In the genomic region with DNA sequence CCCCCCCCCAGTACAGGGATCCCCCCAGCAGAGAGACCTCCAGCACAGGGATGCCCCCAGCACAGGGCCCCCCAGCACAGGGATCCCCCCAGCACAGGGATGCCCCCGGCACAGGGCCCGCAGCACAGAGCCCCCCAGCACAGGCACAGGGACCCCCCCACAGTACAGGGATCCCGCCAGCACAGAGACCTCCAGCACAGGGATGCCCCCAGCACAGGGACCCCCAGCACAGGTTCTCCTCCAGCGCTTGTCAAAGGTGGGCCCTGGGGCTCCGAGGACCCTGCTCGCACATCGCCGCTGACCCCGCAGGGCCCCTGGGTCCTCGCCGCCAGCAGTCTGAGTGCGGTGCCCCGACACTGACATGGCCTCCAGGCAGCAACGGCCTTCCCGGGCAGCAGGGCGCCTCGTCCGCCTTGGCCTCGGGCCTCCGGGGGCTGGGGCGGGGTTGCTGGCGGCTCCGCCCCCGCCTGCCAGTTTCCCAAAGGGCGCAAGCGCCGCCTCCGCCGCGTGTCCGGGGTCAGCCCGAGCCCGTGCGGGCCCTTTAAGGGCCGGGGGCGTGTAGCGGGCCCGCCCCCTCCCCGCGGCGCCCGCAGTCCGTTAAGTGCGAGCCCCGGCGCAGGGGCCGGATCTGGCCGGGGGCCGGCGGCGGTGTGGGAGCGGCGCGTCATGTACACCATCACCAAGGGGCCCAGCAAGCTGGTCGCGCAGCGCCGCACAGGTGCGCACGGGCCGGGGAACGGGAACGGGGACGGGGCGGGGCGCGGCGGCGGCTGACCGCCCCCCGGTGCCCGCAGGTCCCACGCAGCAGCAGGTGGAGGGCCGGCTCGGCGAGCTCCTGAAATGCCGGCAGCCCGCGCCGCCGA, we compare ENCODE assay signal across 1 cellular context.
TF ChIP-seq lines count a peak whose summit lies in the region.

A gene with protein sequence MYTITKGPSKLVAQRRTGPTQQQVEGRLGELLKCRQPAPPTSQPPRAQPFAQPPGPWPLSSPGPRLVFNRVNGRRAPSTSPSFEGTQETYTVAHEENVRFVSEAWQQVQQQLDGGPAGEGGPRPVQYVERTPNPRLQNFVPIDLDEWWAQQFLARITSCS (plus strand): TSS at position 503 of the 863 bp plus-strand sequence. CDS start 164 bp downstream, at position 667.

TF ChIP-seq in HepG2, 621 proteins besides CTCF, POLR2A, EP300 and RAD21 (continued from another document and continues in another):
- TF ChIP-seq ZNF768 (CRISPR knock-in tag; IDR thresholded peaks at IDR 0.05) = peak; percentile 36; the same call in 1 of the 2 replicates
- TF ChIP-seq, protein P1, sequence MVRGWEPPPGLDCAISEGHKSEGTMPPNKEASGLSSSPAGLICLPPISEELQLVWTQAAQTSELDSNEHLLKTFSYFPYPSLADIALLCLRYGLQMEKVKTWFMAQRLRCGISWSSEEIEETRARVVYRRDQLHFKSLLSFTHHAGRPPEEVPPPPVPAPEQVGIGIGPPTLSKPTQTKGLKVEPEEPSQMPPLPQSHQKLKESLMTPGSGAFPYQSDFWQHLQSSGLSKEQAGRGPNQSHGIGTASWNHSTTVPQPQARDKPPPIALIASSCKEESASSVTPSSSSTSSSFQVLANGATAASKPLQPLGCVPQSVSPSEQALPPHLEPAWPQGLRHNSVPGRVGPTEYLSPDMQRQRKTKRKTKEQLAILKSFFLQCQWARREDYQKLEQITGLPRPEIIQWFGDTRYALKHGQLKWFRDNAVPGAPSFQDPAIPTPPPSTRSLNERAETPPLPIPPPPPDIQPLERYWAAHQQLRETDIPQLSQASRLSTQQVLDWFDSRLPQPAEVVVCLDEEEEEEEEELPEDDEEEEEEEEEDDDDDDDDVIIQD (CRISPR knock-in tag; IDR thresholded peaks at IDR 0.05; ENCODE audit: low read depth) = no peak
- no peak for TF ChIP-seq ZNF570 (CRISPR knock-in tag; IDR thresholded peaks at IDR 0.05; ENCODE audit: borderline replicate concordance)
- TF ChIP-seq CHCHD3 (CRISPR knock-in tag; IDR thresholded peaks at IDR 0.05) = no peak
- TF ChIP-seq PBX2 (CRISPR knock-in tag; IDR thresholded peaks at IDR 0.05) = no peak
- TF ChIP-seq ZHX2 (IDR thresholded peaks at IDR 0.05; ENCODE audit: low read depth) = peak; percentile 41; the same call in 1 of the 2 replicates
- TF ChIP-seq ZHX2 (CRISPR knock-in tag; IDR thresholded peaks at IDR 0.05; ENCODE audit: borderline replicate concordance) = no peak
- TF ChIP-seq KDM1A (CRISPR knock-in tag; IDR thresholded peaks at IDR 0.05) = no peak
- 0 out of 2 replicates have a peak, but pooled peaks have one; percentile 33 for TF ChIP-seq FOXK1 (CRISPR knock-in tag; IDR thresholded peaks at IDR 0.05; ENCODE audit: borderline replicate concordance, low read depth)
- no peak for TF ChIP-seq ZNF660 (CRISPR knock-in tag; IDR thresholded peaks at IDR 0.05; ENCODE audit: borderline replicate concordance, low read depth)
- TF ChIP-seq, protein P2, sequence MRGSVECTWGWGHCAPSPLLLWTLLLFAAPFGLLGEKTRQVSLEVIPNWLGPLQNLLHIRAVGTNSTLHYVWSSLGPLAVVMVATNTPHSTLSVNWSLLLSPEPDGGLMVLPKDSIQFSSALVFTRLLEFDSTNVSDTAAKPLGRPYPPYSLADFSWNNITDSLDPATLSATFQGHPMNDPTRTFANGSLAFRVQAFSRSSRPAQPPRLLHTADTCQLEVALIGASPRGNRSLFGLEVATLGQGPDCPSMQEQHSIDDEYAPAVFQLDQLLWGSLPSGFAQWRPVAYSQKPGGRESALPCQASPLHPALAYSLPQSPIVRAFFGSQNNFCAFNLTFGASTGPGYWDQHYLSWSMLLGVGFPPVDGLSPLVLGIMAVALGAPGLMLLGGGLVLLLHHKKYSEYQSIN (CRISPR knock-in tag; IDR thresholded peaks at IDR 0.05; ENCODE audit: borderline replicate concordance) = no peak
- 0 out of 2 replicates have a peak, but pooled peaks have one; percentile 21 for TF ChIP-seq FLYWCH1 (CRISPR knock-in tag; IDR thresholded peaks at IDR 0.05)
- TF ChIP-seq HNF4G (IDR thresholded peaks at IDR 0.05; ENCODE audit: borderline replicate concordance, low read depth, low read length) = no peak
- TF ChIP-seq HNF4G (CRISPR knock-in tag; IDR thresholded peaks at IDR 0.05; ENCODE audit: borderline replicate concordance, low read depth) = no peak
- no peak for TF ChIP-seq ZKSCAN5 (CRISPR knock-in tag; IDR thresholded peaks at IDR 0.05)
- TF ChIP-seq NFE2L1 (CRISPR knock-in tag; IDR thresholded peaks at IDR 0.05; ENCODE audit: borderline replicate concordance) = no peak
- TF ChIP-seq, protein P3, sequence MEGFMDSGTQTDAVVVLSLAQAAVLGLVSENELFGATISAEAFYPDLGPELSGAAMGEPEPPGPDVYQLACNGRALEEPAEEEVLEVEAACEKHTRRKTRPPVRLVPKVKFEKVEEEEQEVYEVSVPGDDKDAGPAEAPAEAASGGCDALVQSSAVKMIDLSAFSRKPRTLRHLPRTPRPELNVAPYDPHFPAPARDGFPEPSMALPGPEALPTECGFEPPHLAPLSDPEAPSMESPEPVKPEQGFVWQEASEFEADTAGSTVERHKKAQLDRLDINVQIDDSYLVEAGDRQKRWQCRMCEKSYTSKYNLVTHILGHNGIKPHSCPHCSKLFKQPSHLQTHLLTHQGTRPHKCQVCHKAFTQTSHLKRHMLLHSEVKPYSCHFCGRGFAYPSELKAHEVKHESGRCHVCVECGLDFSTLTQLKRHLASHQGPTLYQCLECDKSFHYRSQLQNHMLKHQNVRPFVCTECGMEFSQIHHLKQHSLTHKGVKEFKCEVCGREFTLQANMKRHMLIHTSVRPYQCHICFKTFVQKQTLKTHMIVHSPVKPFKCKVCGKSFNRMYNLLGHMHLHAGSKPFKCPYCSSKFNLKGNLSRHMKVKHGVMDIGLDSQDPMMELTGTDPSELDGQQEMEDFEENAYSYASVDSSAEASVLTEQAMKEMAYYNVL (CRISPR knock-in tag; IDR thresholded peaks at IDR 0.05; ENCODE audit: borderline replicate concordance) = peak; percentile 42; the same call in 1 of the 2 replicates
- peak; percentile 67; the same call in 1 of the 2 replicates for TF ChIP-seq ZNF333 (CRISPR knock-in tag; IDR thresholded peaks at IDR 0.05; ENCODE audit: borderline replicate concordance)
- peak; percentile 28; the same call in 1 of the 2 replicates for TF ChIP-seq IRF2 (CRISPR knock-in tag; IDR thresholded peaks at IDR 0.05)
- TF ChIP-seq, protein P4, sequence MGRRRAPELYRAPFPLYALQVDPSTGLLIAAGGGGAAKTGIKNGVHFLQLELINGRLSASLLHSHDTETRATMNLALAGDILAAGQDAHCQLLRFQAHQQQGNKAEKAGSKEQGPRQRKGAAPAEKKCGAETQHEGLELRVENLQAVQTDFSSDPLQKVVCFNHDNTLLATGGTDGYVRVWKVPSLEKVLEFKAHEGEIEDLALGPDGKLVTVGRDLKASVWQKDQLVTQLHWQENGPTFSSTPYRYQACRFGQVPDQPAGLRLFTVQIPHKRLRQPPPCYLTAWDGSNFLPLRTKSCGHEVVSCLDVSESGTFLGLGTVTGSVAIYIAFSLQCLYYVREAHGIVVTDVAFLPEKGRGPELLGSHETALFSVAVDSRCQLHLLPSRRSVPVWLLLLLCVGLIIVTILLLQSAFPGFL (CRISPR knock-in tag; IDR thresholded peaks at IDR 0.05) = no peak
- TF ChIP-seq ZNF704 (CRISPR knock-in tag; IDR thresholded peaks at IDR 0.05; ENCODE audit: borderline replicate concordance) = no peak
- TF ChIP-seq, protein P5, sequence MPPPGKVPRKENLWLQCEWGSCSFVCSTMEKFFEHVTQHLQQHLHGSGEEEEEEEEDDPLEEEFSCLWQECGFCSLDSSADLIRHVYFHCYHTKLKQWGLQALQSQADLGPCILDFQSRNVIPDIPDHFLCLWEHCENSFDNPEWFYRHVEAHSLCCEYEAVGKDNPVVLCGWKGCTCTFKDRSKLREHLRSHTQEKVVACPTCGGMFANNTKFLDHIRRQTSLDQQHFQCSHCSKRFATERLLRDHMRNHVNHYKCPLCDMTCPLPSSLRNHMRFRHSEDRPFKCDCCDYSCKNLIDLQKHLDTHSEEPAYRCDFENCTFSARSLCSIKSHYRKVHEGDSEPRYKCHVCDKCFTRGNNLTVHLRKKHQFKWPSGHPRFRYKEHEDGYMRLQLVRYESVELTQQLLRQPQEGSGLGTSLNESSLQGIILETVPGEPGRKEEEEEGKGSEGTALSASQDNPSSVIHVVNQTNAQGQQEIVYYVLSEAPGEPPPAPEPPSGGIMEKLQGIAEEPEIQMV (CRISPR knock-in tag; IDR thresholded peaks at IDR 0.05; ENCODE audit: low read depth) = no peak; the same call in 1 of the 2 replicates
- TF ChIP-seq ZEB1 (IDR thresholded peaks at IDR 0.05; ENCODE audit: insufficient replicate concordance, low read depth) = no peak
- no peak for TF ChIP-seq KLF9 (CRISPR knock-in tag; IDR thresholded peaks at IDR 0.05; ENCODE audit: low read depth)
- TF ChIP-seq ZNF460 (CRISPR knock-in tag; IDR thresholded peaks at IDR 0.05; ENCODE audit: borderline replicate concordance) = no peak
- TF ChIP-seq TEAD2 (CRISPR knock-in tag; IDR thresholded peaks at IDR 0.05) = no peak
- TF ChIP-seq ZFP91 (CRISPR knock-in tag; IDR thresholded peaks at IDR 0.05; ENCODE audit: borderline replicate concordance) = peak; percentile 99
- TF ChIP-seq PAWR (CRISPR knock-in tag; IDR thresholded peaks at IDR 0.05; ENCODE audit: borderline replicate concordance) = no peak
- TF ChIP-seq NFATC3 (CRISPR knock-in tag; IDR thresholded peaks at IDR 0.05) = no peak
- TF ChIP-seq ZNF652 (CRISPR knock-in tag; IDR thresholded peaks at IDR 0.05; ENCODE audit: borderline replicate concordance, low read depth) = no peak
- 0 out of 2 replicates have a peak, but pooled peaks have one; percentile 25 for TF ChIP-seq ONECUT2 (CRISPR knock-in tag; IDR thresholded peaks at IDR 0.05)
